8 cellular contexts compared by ENCODE assay signal in genomic region chr14:23070262-23071129, GRCh38. TPM values are rescaled to one million over a fixed set of nuclear protein-coding genes. Genes with fewer than 3 reads are reported as not detected.
DNase-seq lines count a peak whose midpoint lies in the region; ATAC-seq and TF ChIP-seq lines count a peak whose summit lies in the region.

No MANE protein-coding gene starts in this region.

- WGBS in esophagus muscularis mucosa, result 12% methylated on average over 10 of the region's 10 CpGs
- 10 to 14% (median 12%) methylated on average over 10 of the region's 10 CpGs for WGBS in psoas muscle, 3 donors

- TF ChIP-seq EP300 in esophagus muscularis mucosa (IDR thresholded peaks at IDR 0.05), result no peak

- DNase-seq in ELF-1 (ENCODE audit: low read depth, low spot score), result peak; percentile 58
- no peak for DNase-seq in SJCRH30
- no peak for DNase-seq in esophagus muscularis mucosa (ENCODE audit: extremely low spot score)
- no peak for DNase-seq in psoas muscle

- H3K4me1 ChIP-seq in SJCRH30 (peaks cover 15% of the 10 kb centered on the region), esophagus muscularis mucosa (peaks cover 29 to 54% (median 49%) of the 10 kb centered on the region in 4 donors), psoas muscle (peaks cover 39% of the 10 kb centered on the region)

- H3K27me3 ChIP-seq in SJCRH30 (no peaks in the 10 kb centered on the region), esophagus muscularis mucosa (no peaks in the 10 kb centered on the region), psoas muscle (ENCODE audit: insufficient read depth in 3 of 3, low read length in 2 of 3) (no peaks in the 10 kb centered on the region)

- H3K4me3 ChIP-seq in SJCRH30 (peak overlapping the region; percentile 84), esophagus muscularis mucosa (peak overlapping the region; percentile 62 to 66 (median 63)), psoas muscle (peak overlapping the region; percentile 91)

- ATAC-seq in psoas muscle (no peak), GM21717 (IDR thresholded peaks at IDR 0.05; ENCODE audit: unreplicated experiment) (no peak), HG03025 (IDR thresholded peaks at IDR 0.05; ENCODE audit: low FRiP score, unreplicated experiment) (no peak), HG03045 (IDR thresholded peaks at IDR 0.05; ENCODE audit: unreplicated experiment) (no peak), HG02938 (IDR thresholded peaks at IDR 0.05; ENCODE audit: unreplicated experiment) (no peak)

- intact Hi-C loops in esophagus muscularis mucosa (cut with DNase I) (no loop called here), psoas muscle (cut with DNase I) (no loop called here)

- H3K27ac ChIP-seq in SJCRH30 (peak overlapping the region; percentile 70), esophagus muscularis mucosa (replicated peaks in 1 of 4) (peak overlapping the region; percentile 77 to 88 (median 84)), psoas muscle (peak overlapping the region; percentile 83)

- TF ChIP-seq CTCF in esophagus muscularis mucosa (IDR thresholded peaks at IDR 0.05) (no peak), psoas muscle (IDR thresholded peaks at IDR 0.05) (no peak)

- H3K9me3 ChIP-seq in SJCRH30 (replicated peaks), result no peaks in the 10 kb centered on the region
- no peaks in the 10 kb centered on the region for H3K9me3 ChIP-seq in esophagus muscularis mucosa
- no peaks in the 10 kb centered on the region for H3K9me3 ChIP-seq in psoas muscle

- H3K36me3 ChIP-seq in SJCRH30, result peaks cover 51% of the 10 kb centered on the region
- H3K36me3 ChIP-seq in esophagus muscularis mucosa, result peaks cover 35 to 70% (median 67%) of the 10 kb centered on the region in 4 donors
- peaks cover 16 to 77% of the 10 kb centered on the region in 2 donors for H3K36me3 ChIP-seq in psoas muscle (ENCODE audit: insufficient read depth in 1 of 2, low read depth in 1 of 2)

- no peak for TF ChIP-seq POLR2A in esophagus muscularis mucosa (IDR thresholded peaks at IDR 0.05; ENCODE audit: low read depth)

RNA-seq across cellular contexts. Expression of gene CDH24, which starts 13.2 kb away (rescaled TPM):
- 8.3 and 9.6 TPM in 2 replicates for total RNA-seq in SJCRH30 (2014; rRNA removed; shearing (Covaris generic))
- 1 to 10 TPM; 2.5 to 5.9 (median 3.6) TPM for total RNA-seq in esophagus muscularis mucosa
- total RNA-seq in psoas muscle, result under 1 TPM; 0.30 to 0.77 (median 0.32) TPM
- polyA plus RNA-seq in psoas muscle, result under 1 TPM; 0.31 to 0.51 (median 0.35) TPM

RNA-seq across cellular contexts. Expression of gene ACIN1, which starts 24.4 kb away (rescaled TPM):
- 143 and 164 TPM in 2 replicates for total RNA-seq in SJCRH30 (2014; rRNA removed; shearing (Covaris generic))
- total RNA-seq in esophagus muscularis mucosa, result 100 to 1,000 TPM in 1 of 4 donors, 10 to 100 TPM in 3; 60.1 to 101 (median 89.5) TPM
- 10 to 100 TPM; 75.3 to 83.2 (median 82.2) TPM for total RNA-seq in psoas muscle
- polyA plus RNA-seq in psoas muscle, result 10 to 100 TPM; 45.2 to 57.6 (median 53.5) TPM

RNA-seq across cellular contexts. Expression of gene C14orf119, which starts 24.8 kb away (rescaled TPM):
- total RNA-seq in SJCRH30 (2014; rRNA removed; shearing (Covaris generic)), result 43.6 and 46.0 TPM in 2 replicates
- total RNA-seq in esophagus muscularis mucosa (10 to 100 TPM; 21.2 to 42.5 (median 34.0) TPM), psoas muscle (10 to 100 TPM; 24.2 to 31.3 (median 27.0) TPM)
- polyA plus RNA-seq in psoas muscle, result 10 to 100 TPM; 23.2 to 65.3 (median 47.1) TPM

RNA-seq across cellular contexts. Expression of gene PSMB11, which starts 28.5 kb away (rescaled TPM):
- not detected in 2 replicates for total RNA-seq in SJCRH30 (2014; rRNA removed; shearing (Covaris generic))
- total RNA-seq in esophagus muscularis mucosa, result not detected
- total RNA-seq in psoas muscle, result not detected
- under 1 TPM in 2 of 3 donors, not detected in 1; 0.03 to 0.51 TPM for polyA plus RNA-seq in psoas muscle

RNA-seq across cellular contexts. Expression of gene CIROP, which starts 34.3 kb away (rescaled TPM):
- total RNA-seq in SJCRH30 (2014; rRNA removed; shearing (Covaris generic)), result not detected in 2 replicates
- under 1 TPM in 1 of 4 donors, not detected in 3; 0.19 TPM for total RNA-seq in esophagus muscularis mucosa
- total RNA-seq in psoas muscle, result not detected
- under 1 TPM in 1 of 3 donors, not detected in 2; 0.03 TPM for polyA plus RNA-seq in psoas muscle
